ENCODE assay signal across 8 cellular contexts in genomic region chr3:56802411-56802745, GRCh38. TPM values are rescaled to one million over a fixed set of nuclear protein-coding genes. Genes with fewer than 3 reads are reported as not detected.
DNase-seq lines count a peak whose midpoint lies in the region; ATAC-seq lines count a peak whose summit lies in the region.

No MANE protein-coding gene starts in this region.

- peak overlapping the region; percentile 69 for H3K4me3 ChIP-seq in BLaER1

- H3K9me3 ChIP-seq in BLaER1 (no peaks in the 10 kb centered on the region), KOPT-K1 (ENCODE audit: insufficient read depth, low read length, poor library complexity, severe bottlenecking) (no peaks in the 10 kb centered on the region)

- peak overlapping the region; percentile 96 for H3K27ac Mint-ChIP-seq in central memory CD8-positive, alpha-beta T cell (ENCODE audit: low read depth)
- H3K27ac Mint-ChIP-seq in natural killer cell treated with Interleukin-12 subunit alpha and Interleukin-12 subunit beta and Interleukin-15 and Interleukin-18, amount 100 ng/mL, for 72 hours: peak overlapping the region; percentile 5 to 83

- H3K9me3 Mint-ChIP-seq in central memory CD8-positive, alpha-beta T cell: no peaks in the 10 kb centered on the region
- no peaks in the 10 kb centered on the region for H3K9me3 Mint-ChIP-seq in natural killer cell treated with Interleukin-12 subunit alpha and Interleukin-12 subunit beta and Interleukin-15 and Interleukin-18, amount 100 ng/mL, for 72 hours

- DNase-seq in central memory CD8-positive, alpha-beta T cell (ENCODE audit: low spot score in 2 of 2): no peak
- no peak for DNase-seq in natural killer cell treated with Interleukin-12 subunit alpha and Interleukin-12 subunit beta and Interleukin-15 and Interleukin-18, amount 100 ng/mL, for 72 hours (ENCODE audit: low spot score)
- no peak for DNase-seq in activated effector memory CD4-positive, alpha-beta T cell treated with anti-CD3 and anti-CD28 coated beads, Interleukin-2, amount 50 U/mL, for 16 hours

- H3K27me3 Mint-ChIP-seq in central memory CD8-positive, alpha-beta T cell: no peaks in the 10 kb centered on the region
- H3K27me3 Mint-ChIP-seq in natural killer cell treated with Interleukin-12 subunit alpha and Interleukin-12 subunit beta and Interleukin-15 and Interleukin-18, amount 100 ng/mL, for 72 hours: no peaks in the 10 kb centered on the region

- peaks cover 16% of the 10 kb centered on the region; the same call in 1 of the 2 replicates for H3K4me1 ChIP-seq in BLaER1

- H3K27me3 ChIP-seq in BLaER1: peaks cover 27% of the 10 kb centered on the region

- H3K4me1 Mint-ChIP-seq in central memory CD8-positive, alpha-beta T cell: peaks cover 51% of the 10 kb centered on the region
- H3K4me1 Mint-ChIP-seq in natural killer cell treated with Interleukin-12 subunit alpha and Interleukin-12 subunit beta and Interleukin-15 and Interleukin-18, amount 100 ng/mL, for 72 hours (ENCODE audit: low read depth in 2 of 2): peaks cover 16 to 39% of the 10 kb centered on the region in 2 donors

- H3K27ac ChIP-seq in BLaER1 (no peak overlapping the region), KOPT-K1 (ENCODE audit: low read depth, low read length, poor library complexity, severe bottlenecking) (peak overlapping the region; percentile 83)

- H3K4me2 ChIP-seq in BLaER1: peak overlapping the region; percentile 94

- ATAC-seq in central memory CD8-positive, alpha-beta T cell (replicated peaks; ENCODE audit: extremely low read depth, poor library complexity, severe bottlenecking): no peak
- no peak for ATAC-seq in natural killer cell treated with Interleukin-12 subunit alpha and Interleukin-12 subunit beta and Interleukin-15 and Interleukin-18, amount 100 ng/mL, for 72 hours
- ATAC-seq in GM19328 (IDR thresholded peaks at IDR 0.05; ENCODE audit: unreplicated experiment): no peak
- ATAC-seq in GM19455 (IDR thresholded peaks at IDR 0.05; ENCODE audit: unreplicated experiment): no peak
- no peak for ATAC-seq in HG02973 (IDR thresholded peaks at IDR 0.05; ENCODE audit: unreplicated experiment)

- H3K36me3 Mint-ChIP-seq in central memory CD8-positive, alpha-beta T cell (ENCODE audit: insufficient read depth): peaks cover 15% of the 10 kb centered on the region
- peaks cover 21% of the 10 kb centered on the region for H3K36me3 Mint-ChIP-seq in natural killer cell treated with Interleukin-12 subunit alpha and Interleukin-12 subunit beta and Interleukin-15 and Interleukin-18, amount 100 ng/mL, for 72 hours

- H3K9ac ChIP-seq in BLaER1: no peak overlapping the region; the same call in 1 of the 2 replicates

- H3K36me3 ChIP-seq in BLaER1: no peaks in the 10 kb centered on the region
- H3K36me3 ChIP-seq in KOPT-K1 (ENCODE audit: insufficient read depth, low read length): no peaks in the 10 kb centered on the region

- H4K20me1 ChIP-seq in BLaER1: peaks cover 19% of the 10 kb centered on the region; the same call in 1 of the 2 replicates

- H3K4me3 Mint-ChIP-seq in central memory CD8-positive, alpha-beta T cell: peak overlapping the region; percentile 95
- peak overlapping the region; percentile 99 for H3K4me3 Mint-ChIP-seq in natural killer cell treated with Interleukin-12 subunit alpha and Interleukin-12 subunit beta and Interleukin-15 and Interleukin-18, amount 100 ng/mL, for 72 hours

RNA-seq across cellular contexts. Expression of gene ARHGEF3, which starts 0.6 kb away (rescaled TPM):
- total RNA-seq in natural killer cell treated with Interleukin-12 subunit alpha and Interleukin-12 subunit beta and Interleukin-15 and Interleukin-18, amount 100 ng/mL, for 72 hours: 100 to 1,000 TPM in 1 of 2 donors, 10 to 100 TPM in 1; 42.9 to 102 TPM
